Comparison of ENCODE assay signal across 22 cellular contexts in genomic region chr9:113631093-113631765, GRCh38.
DNase-seq lines count a peak whose midpoint lies in the region; ATAC-seq and TF ChIP-seq lines count a peak whose summit lies in the region.
"Had no signal": no experiment of that assay in that cellular context is flagged by ENCODE, and none has a peak within 500 bp of the region (broad histone marks: within the 10 kb centered on the region; RNA-seq: fewer than 3 reads in every experiment).

No MANE protein-coding gene starts in this region.

- intact Hi-C loops in tibial artery (cut with DNase I; ENCODE audit: low total_unique reads), result no loop called here

- H3K9ac ChIP-seq in fibroblast of lung (ENCODE audit: insufficient read depth, low read length), result no peak overlapping the region
- no peak overlapping the region for H3K9ac ChIP-seq in neuronal stem cell (ENCODE audit: low read depth, low read length, poor library complexity)
- H3K9ac ChIP-seq: BLaER1 had no signal

- H4K91ac ChIP-seq in neuronal stem cell (ENCODE audit: low read depth, low read length, poor library complexity), result no peak overlapping the region

- no peak overlapping the region for H2BK120ac ChIP-seq in neuronal stem cell (ENCODE audit: low read depth, low read length)

- no peak overlapping the region for H3K14ac ChIP-seq in neuronal stem cell (ENCODE audit: low read length)

- H3K36me3 ChIP-seq in fibroblast of lung (ENCODE audit: control insufficient read depth, insufficient read depth, low read length) (no peaks in the 10 kb centered on the region), neuronal stem cell (replicated peaks in 1 of 2; ENCODE audit: control insufficient read depth in 2 of 2, insufficient read depth in 2 of 2, low read length in 2 of 2) (no peaks in the 10 kb centered on the region), tibial artery (no peaks in the 10 kb centered on the region)
- H3K36me3 ChIP-seq: BLaER1 had no signal

- no peak overlapping the region for H3K4me3 Mint-ChIP-seq in activated T-cell treated with anti-CD3 and anti-CD28 coated beads, Interleukin-2, amount 50 U/mL, for 24 hours
- H3K4me3 Mint-ChIP-seq: activated naive CD8-positive, alpha-beta T cell treated with anti-CD3 and anti-CD28 coated beads, Interleukin-2, amount 50 U/mL, for 24 hours; nephron progenitor cell had no signal

- TF ChIP-seq CTCF in fibroblast of lung (conservative IDR thresholded peaks at IDR 0.05 in 1 of 2, IDR thresholded peaks at IDR 0.05 in 1 of 2; ENCODE audit: low read depth in 1 of 2, low read length in 2 of 2) (no peak), tibial artery (IDR thresholded peaks at IDR 0.05) (no peak)

- H2AK5ac ChIP-seq in neuronal stem cell (ENCODE audit: low read depth, low read length), result no peak overlapping the region

- H3K4me3 ChIP-seq in fibroblast of lung (replicated peaks in 1 of 4; ENCODE audit: control extremely low read depth in 1 of 4, insufficient read depth in 1 of 4, low read depth in 3 of 4, low read length in 4 of 4) (no peak overlapping the region), neuronal stem cell (ENCODE audit: low read length in 2 of 2) (no peak overlapping the region), tibial artery (no peak overlapping the region)
- H3K4me3 ChIP-seq: BLaER1, body of pancreas, psoas muscle had no signal

- H3K79me2 ChIP-seq in fibroblast of lung (ENCODE audit: control insufficient read depth, insufficient read depth, low read length), result no peaks in the 10 kb centered on the region

- WGBS in neuronal stem cell (ENCODE audit: extremely low coverage in 2 of 2, insufficient read length in 2 of 2, insufficient replicate concordance in 1 of 2), 2 donors, result no CpG with 5 or more reads among the region's 10 CpGs

- no peak overlapping the region for H3K18ac ChIP-seq in neuronal stem cell (ENCODE audit: low read length)

- H2BK5ac ChIP-seq in neuronal stem cell (ENCODE audit: low read length), result no peak overlapping the region

- peaks cover 10% of the 10 kb centered on the region for H3K4me1 Mint-ChIP-seq in activated T-cell treated with anti-CD3 and anti-CD28 coated beads, Interleukin-2, amount 50 U/mL, for 24 hours (ENCODE audit: low read depth)

- H4K8ac ChIP-seq in neuronal stem cell (ENCODE audit: low read depth, low read length), result no peak overlapping the region

- no peak overlapping the region for H3K4ac ChIP-seq in neuronal stem cell (ENCODE audit: low read length)

- H4K20me1 ChIP-seq in fibroblast of lung (ENCODE audit: control insufficient read depth, extremely low read depth, insufficient read depth, low read length), result no peaks in the 10 kb centered on the region
- H4K20me1 ChIP-seq: BLaER1 had no signal

- no peak overlapping the region for H3K4me2 ChIP-seq in fibroblast of lung (ENCODE audit: extremely low read depth, insufficient read depth, low read length)
- H3K4me2 ChIP-seq in neuronal stem cell (ENCODE audit: insufficient read depth, low read length, poor library complexity, severe bottlenecking), result no peak overlapping the region
- H3K4me2 ChIP-seq: BLaER1 had no signal

- ATAC-seq in GM21390 (IDR thresholded peaks at IDR 0.05; ENCODE audit: unreplicated experiment), result no peak
- ATAC-seq: activated naive CD8-positive, alpha-beta T cell treated with anti-CD3 and anti-CD28 coated beads, Interleukin-2, amount 50 U/mL, for 24 hours; body of pancreas; foreskin keratinocyte; psoas muscle had no signal

- H3K27ac ChIP-seq in fibroblast of lung (ENCODE audit: insufficient read depth, low read length), result no peak overlapping the region
- H3K27ac ChIP-seq in neuronal stem cell (replicated peaks; ENCODE audit: low read length), result no peak overlapping the region
- no peak overlapping the region for H3K27ac ChIP-seq in tibial artery
- H3K27ac ChIP-seq: BLaER1, body of pancreas, foreskin keratinocyte, psoas muscle had no signal

- no peaks in the 10 kb centered on the region for H3K36me3 Mint-ChIP-seq in activated T-cell treated with anti-CD3 and anti-CD28 coated beads, Interleukin-2, amount 50 U/mL, for 24 hours (ENCODE audit: low read depth)

- peak overlapping the region; percentile 19 for H2AFZ ChIP-seq in fibroblast of lung (ENCODE audit: low read length)
- peak overlapping the region; percentile 48 for H2AFZ ChIP-seq in neuronal stem cell (ENCODE audit: low read length)

- H3K9me3 ChIP-seq in fibroblast of lung (ENCODE audit: control insufficient read depth, insufficient read depth, low read depth, low read length) (no peaks in the 10 kb centered on the region), neuronal stem cell (replicated peaks in 1 of 2; ENCODE audit: control insufficient read depth in 2 of 2, insufficient read depth in 1 of 2, low read depth in 1 of 2, low read length in 2 of 2) (no peaks in the 10 kb centered on the region), tibial artery (no peaks in the 10 kb centered on the region)
- H3K9me3 ChIP-seq: BLaER1, body of pancreas, Caco-2, psoas muscle had no signal

- H3K27me3 Mint-ChIP-seq in activated T-cell treated with anti-CD3 and anti-CD28 coated beads, Interleukin-2, amount 50 U/mL, for 24 hours, result peaks cover 10% of the 10 kb centered on the region

- no peak overlapping the region for H3K23ac ChIP-seq in neuronal stem cell (ENCODE audit: low read depth, low read length, poor library complexity)

- H3K4me1 ChIP-seq in fibroblast of lung (ENCODE audit: control insufficient read depth, extremely low read depth, insufficient read depth, low read length), result peaks cover 20% of the 10 kb centered on the region
- peaks cover 5 to 22% of the 10 kb centered on the region in 2 donors for H3K4me1 ChIP-seq in neuronal stem cell (ENCODE audit: control insufficient read depth in 2 of 2, insufficient read depth in 1 of 2, low read depth in 1 of 2, low read length in 2 of 2)
- peaks cover 0 to 12% (median 7%) of the 10 kb centered on the region in 4 donors for H3K4me1 ChIP-seq in tibial artery
- H3K4me1 ChIP-seq: body of pancreas, foreskin keratinocyte had no signal

- no peaks in the 10 kb centered on the region for H3K9me3 Mint-ChIP-seq in activated T-cell treated with anti-CD3 and anti-CD28 coated beads, Interleukin-2, amount 50 U/mL, for 24 hours
- H3K9me3 Mint-ChIP-seq: activated naive CD8-positive, alpha-beta T cell treated with anti-CD3 and anti-CD28 coated beads, Interleukin-2, amount 50 U/mL, for 24 hours; nephron progenitor cell had no signal

- no peaks in the 10 kb centered on the region for H3K79me1 ChIP-seq in neuronal stem cell (ENCODE audit: low read depth, low read length)

- H3K27ac Mint-ChIP-seq in activated T-cell treated with anti-CD3 and anti-CD28 coated beads, Interleukin-2, amount 50 U/mL, for 24 hours, result no peak overlapping the region
- H3K27ac Mint-ChIP-seq: activated naive CD8-positive, alpha-beta T cell treated with anti-CD3 and anti-CD28 coated beads, Interleukin-2, amount 50 U/mL, for 24 hours had no signal

- no peak overlapping the region for H2BK12ac ChIP-seq in neuronal stem cell (ENCODE audit: low read length)

- peak; percentile 24 for DNase-seq in activated T-cell treated with anti-CD3 and anti-CD28 coated beads, Interleukin-2, amount 50 U/mL, for 24 hours
- DNase-seq in activated T-cell treated with anti-CD3 and anti-CD28 coated beads for 4 hours (no peak), fibroblast of lung (ENCODE audit: low read depth in 2 of 2) (no peak), neuronal stem cell (ENCODE audit: low spot score) (no peak), tibial artery (peak; percentile 18 to 43), NCI-H446 (lab: John Stamatoyannopoulos, UW) (no peak), hepatic stellate cell (ENCODE audit: low spot score) (no peak)
- DNase-seq: activated CD4-positive, alpha-beta T cell treated with anti-CD3 and anti-CD28 coated beads for 4 hours; activated naive CD8-positive, alpha-beta T cell treated with anti-CD3 and anti-CD28 coated beads, Interleukin-2, amount 50 U/mL, for 24 hours; body of pancreas; Caco-2; cortex of kidney; foreskin keratinocyte; HCEC 1CT; kidney; mesendoderm; NCI-H1417 treated with DMSO at 0.1 percent for 48 hours; NCI-H526; nephron progenitor cell; psoas muscle had no signal

- no peak overlapping the region for H2BK15ac ChIP-seq in neuronal stem cell (ENCODE audit: low read length)

- no peaks in the 10 kb centered on the region for H3K27me3 ChIP-seq in fibroblast of lung (ENCODE audit: control insufficient read depth, insufficient read depth, low read length)
- peaks cover 0 to 4% (median 0%) of the 10 kb centered on the region in 3 experiments for H3K27me3 ChIP-seq in neuronal stem cell (ENCODE audit: control insufficient read depth in 3 of 3, insufficient read depth in 3 of 3, low read depth in 1 of 3, low read length in 3 of 3)
- H3K27me3 ChIP-seq in tibial artery, result no peaks in the 10 kb centered on the region
- H3K27me3 ChIP-seq: BLaER1, body of pancreas had no signal

Comparison
In these comparisons a context has a peak if more than half of its experiments do, and no peak if none do; other contexts are left out.
1. DNase-seq: peak in activated T-cell treated with anti-CD3 and anti-CD28 coated beads, Interleukin-2, amount 50 U/mL, for 24 hours (single experiment) and tibial artery (2 of 2); none in activated T-cell treated with anti-CD3 and anti-CD28 coated beads for 4 hours (single experiment), fibroblast of lung (0 of 2), neuronal stem cell (single experiment), NCI-H446 (0 of 2) and hepatic stellate cell (single experiment).